In genomic region chr4:104756837-104757236, GRCh38 we compare ENCODE assay signal across 26 cellular contexts.
A peak's percentile ranks its signal among the peaks of the same experiment; 100 is the strongest.
DNase-seq lines count a peak whose midpoint lies in the region; ATAC-seq, FAIRE-seq and TF ChIP-seq lines count a peak whose summit lies in the region.
"Had no signal": no experiment of that assay in that cellular context is flagged by ENCODE, and none has a peak within 500 bp of the region (broad histone marks: within the 10 kb centered on the region; RNA-seq: fewer than 3 reads in every experiment).

No MANE protein-coding gene starts in this region.

- H3K9me3 ChIP-seq in BE2C = no peaks in the 10 kb centered on the region
- H3K9me3 ChIP-seq: pancreas, right lobe of liver, SJCRH30, thoracic aorta had no signal

- FAIRE-seq in RCC 7860 (lab: Jason Lieb, UNC) = no peak
- FAIRE-seq: GM12892, kidney, pancreas had no signal

- ATAC-seq in GM18520 (IDR thresholded peaks at IDR 0.05; ENCODE audit: unreplicated experiment) = peak; percentile 28
- ATAC-seq in GM21423 (IDR thresholded peaks at IDR 0.05; ENCODE audit: unreplicated experiment) = peak; percentile 32
- ATAC-seq in HG02884 (IDR thresholded peaks at IDR 0.05; ENCODE audit: unreplicated experiment) = peak; percentile 53
- ATAC-seq in HG03565 (IDR thresholded peaks at IDR 0.05; ENCODE audit: unreplicated experiment) = peak; percentile 30
- ATAC-seq: pancreas; right lobe of liver; stimulated activated effector memory CD8-positive, alpha-beta T cell treated with anti-CD3 and anti-CD28 coated beads, Interleukin-12 subunit alpha, Interleukin-12 subunit beta, amount 100 ng/mL, for 72 hours had no signal

- DNase-seq in BE2C (no peak), C1 segment of cervical spinal cord (lab: John Stamatoyannopoulos, UW) (no peak), GOT3 (lab: John Stamatoyannopoulos, UW) (no peak), RCC 7860 (ENCODE audit: low spot score) (no peak)
- DNase-seq: activated B cell treated with CpG ODN at 0.5 μM for 24 hours; activated CD4-positive, alpha-beta memory T cell treated with anti-CD3 and anti-CD28 coated beads, Interleukin-2, amount 10 ng/mL, durations not matched to agents 7 days and 5 days; activated naive CD4-positive, alpha-beta T cell treated with Interleukin-2 at 50 U/mL for 16 hours; activated T-cell treated with anti-CD3 and anti-CD28 coated beads, Interleukin-2, amount 50 U/mL, for 1 hour; CD4-positive, CD25-positive, alpha-beta regulatory T cell; DMS153; foreskin fibroblast; GF-D8; kidney; NCI-H2107; NCI-H524 treated with DMSO at 0.1 percent for 48 hours; OCI-M1; pancreas; right lobe of liver; SJCRH30 had no signal

- TF ChIP-seq CTCF in BE2C (IDR thresholded peaks at IDR 0.05; ENCODE audit: low read depth, low read length) = no peak

- no peaks in the 10 kb centered on the region for H3K4me1 ChIP-seq in BE2C
- H3K4me1 ChIP-seq: pancreas, right lobe of liver, SJCRH30 had no signal

- no peaks in the 10 kb centered on the region for H3K36me3 ChIP-seq in BE2C
- H3K36me3 ChIP-seq: pancreas, right lobe of liver, SJCRH30, thoracic aorta had no signal

- no peak overlapping the region for H3K4me3 ChIP-seq in BE2C (ENCODE audit: low read depth, low read length)
- H3K4me3 ChIP-seq: pancreas, right lobe of liver, SJCRH30, thoracic aorta had no signal

- no peaks in the 10 kb centered on the region for H3K27me3 ChIP-seq in BE2C
- H3K27me3 ChIP-seq: pancreas, right lobe of liver, SJCRH30 had no signal
